In the genomic region with DNA sequence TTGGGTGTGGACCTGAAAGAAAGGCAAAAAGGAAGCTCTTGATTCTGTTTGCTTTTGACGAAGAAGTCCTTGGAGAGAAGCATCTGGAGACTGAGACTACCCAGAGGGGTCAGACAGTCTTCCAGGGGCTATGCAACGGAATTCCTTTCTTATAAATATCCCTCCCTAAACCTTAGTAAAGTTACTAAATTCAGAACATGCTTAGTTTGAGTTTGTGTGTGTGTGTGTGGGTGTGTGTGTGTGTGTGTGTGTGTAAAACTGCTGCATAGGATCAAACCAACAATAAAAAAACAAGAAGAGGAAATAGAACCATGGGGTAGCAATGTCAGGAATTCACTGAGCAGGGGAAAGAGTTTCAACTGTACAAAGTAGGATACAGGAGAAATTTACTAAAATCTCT, we compare ENCODE assay signal across 21 cellular contexts. TPM values are rescaled to one million over a fixed set of nuclear protein-coding genes. Genes with fewer than 3 reads are reported as not detected.
DNase-seq lines count a peak whose midpoint lies in the region; ATAC-seq and TF ChIP-seq lines count a peak whose summit lies in the region.
"Had no signal": no experiment of that assay in that cellular context is flagged by ENCODE, and none has a peak within 500 bp of the region (broad histone marks: within the 10 kb centered on the region; RNA-seq: fewer than 3 reads in every experiment).

No MANE protein-coding gene starts in this region.

- no peaks in the 10 kb centered on the region for H3K27me3 Mint-ChIP-seq in activated T-cell treated with anti-CD3 and anti-CD28 coated beads, Interleukin-2, amount 50 U/mL, for 4 hours (ENCODE audit: low read depth)
- H3K27me3 Mint-ChIP-seq: activated T-helper 17 cell treated with anti-CD3 and anti-CD28 coated beads, Interleukin-2, amount 50 U/mL, for 72 hours had no signal

- H3K4me2 ChIP-seq in GM23248 (ENCODE audit: unreplicated experiment) = no peak overlapping the region
- peak overlapping the region; percentile 51 for H3K4me2 ChIP-seq in osteoblast (ENCODE audit: insufficient read depth, low read length)

- peaks cover 16% of the 10 kb centered on the region for H3F3A ChIP-seq in GM23248 (ENCODE audit: insufficient read depth)

- H4K20me1 ChIP-seq in GM23248 (ENCODE audit: insufficient read depth) (no peaks in the 10 kb centered on the region), osteoblast (ENCODE audit: insufficient read depth, low read length) (no peaks in the 10 kb centered on the region)

- no peaks in the 10 kb centered on the region for H3K4me1 Mint-ChIP-seq in activated T-cell treated with anti-CD3 and anti-CD28 coated beads, Interleukin-2, amount 50 U/mL, for 4 hours (ENCODE audit: low read depth)
- H3K4me1 Mint-ChIP-seq: activated T-helper 17 cell treated with anti-CD3 and anti-CD28 coated beads, Interleukin-2, amount 50 U/mL, for 72 hours had no signal

- no peak for TF ChIP-seq CTCF in osteoblast (IDR thresholded peaks at IDR 0.05; ENCODE audit: extremely low read depth, low read depth, low read length)

- no peak overlapping the region for H3K9ac ChIP-seq in GM23248

- H3K4me3 Mint-ChIP-seq in activated T-cell treated with anti-CD3 and anti-CD28 coated beads, Interleukin-2, amount 50 U/mL, for 4 hours = no peak overlapping the region
- H3K4me3 Mint-ChIP-seq: activated T-helper 17 cell treated with anti-CD3 and anti-CD28 coated beads, Interleukin-2, amount 50 U/mL, for 72 hours; T-helper 2 cell treated with Interferon-gamma antibody and Interleukin-4, amounts not matched to agents 5 μg/mL and 100 μg/mL, for 36 hours had no signal

- H3K4me1 ChIP-seq in GM23248 (ENCODE audit: insufficient read depth) = peaks cover 22% of the 10 kb centered on the region
- H3K4me1 ChIP-seq in osteoblast (ENCODE audit: insufficient read depth, low read length) = peaks cover 22% of the 10 kb centered on the region
- H3K4me1 ChIP-seq: testis had no signal

- H3K79me2 ChIP-seq in GM23248 (ENCODE audit: insufficient read depth) (no peaks in the 10 kb centered on the region), osteoblast (ENCODE audit: insufficient read depth, low read length) (no peaks in the 10 kb centered on the region)

- WGBS in GM23248 (ENCODE audit: low coverage in 1 of 2, low lambda C conversion rate in 2 of 2, missing lambda C conversion rate in 2 of 2), 2 experiments = 76 to 78% methylated on average over 2 of the region's 2 CpGs

- H3K27me3 ChIP-seq in GM23248 (replicated peaks; ENCODE audit: insufficient read depth) = no peaks in the 10 kb centered on the region
- no peaks in the 10 kb centered on the region for H3K27me3 ChIP-seq in osteoblast (ENCODE audit: insufficient read depth, low read length)
- H3K27me3 ChIP-seq: testis had no signal

- no peaks in the 10 kb centered on the region for H3K36me3 ChIP-seq in GM23248 (ENCODE audit: low read depth)
- H3K36me3 ChIP-seq in osteoblast (ENCODE audit: insufficient read depth, low read length) = no peaks in the 10 kb centered on the region

- no peak for ATAC-seq in activated T-cell treated with anti-CD3 and anti-CD28 coated beads, Interleukin-2, amount 50 U/mL, for 4 hours
- ATAC-seq: activated T-helper 17 cell treated with anti-CD3 and anti-CD28 coated beads, Interleukin-2, amount 50 U/mL, for 72 hours; PC-3 had no signal

- H3K4me3 ChIP-seq in GM23248 (no peak overlapping the region), osteoblast (ENCODE audit: insufficient read depth, low read length) (no peak overlapping the region)
- H3K4me3 ChIP-seq: skin epidermis, testis had no signal

- H3K27ac ChIP-seq in GM23248 (peak overlapping the region; percentile 0; the same call in 1 of the 2 replicates), osteoblast (ENCODE audit: low read depth, low read length) (peak overlapping the region; percentile 39)
- H3K27ac ChIP-seq: epithelial cell of prostate, testis had no signal

- no peaks in the 10 kb centered on the region for H3K9me2 ChIP-seq in GM23248 (ENCODE audit: insufficient read depth)

- H3K36me3 Mint-ChIP-seq in activated T-cell treated with anti-CD3 and anti-CD28 coated beads, Interleukin-2, amount 50 U/mL, for 4 hours (ENCODE audit: insufficient read depth) = no peaks in the 10 kb centered on the region

- H2AFZ ChIP-seq in GM23248 (peak overlapping the region; percentile 57; the same call in 1 of the 2 replicates), osteoblast (ENCODE audit: low read length) (peak overlapping the region; percentile 80)

- in situ Hi-C loops in GM23248 (cut with MboI) = no loop called here

- H3K9me3 ChIP-seq in GM23248 (ENCODE audit: low read depth) (no peaks in the 10 kb centered on the region), osteoblast (ENCODE audit: low read depth, low read length) (no peaks in the 10 kb centered on the region)
- H3K9me3 ChIP-seq: testis had no signal

- H3K9me3 Mint-ChIP-seq in activated T-cell treated with anti-CD3 and anti-CD28 coated beads, Interleukin-2, amount 50 U/mL, for 4 hours = no peaks in the 10 kb centered on the region
- H3K9me3 Mint-ChIP-seq: activated T-helper 17 cell treated with anti-CD3 and anti-CD28 coated beads, Interleukin-2, amount 50 U/mL, for 72 hours; T-helper 2 cell treated with Interferon-gamma antibody and Interleukin-4, amounts not matched to agents 5 μg/mL and 100 μg/mL, for 36 hours had no signal

- DNase-seq in GM23248 (peak; percentile 9), astrocyte of the hippocampus (ENCODE audit: low read depth, low spot score) (peak; percentile 39), fibroblast of peridontal ligament (ENCODE audit: extremely low read depth) (peak; percentile 38), osteoblast (ENCODE audit: insufficient read length, low spot score, missing footprints) (peak; percentile 18), NCI-H524 treated with DMSO at 0.1 percent for 48 hours (lab: John Stamatoyannopoulos, UW) (no peak), midbrain (lab: John Stamatoyannopoulos, UW) (no peak), SW480 (ENCODE audit: low spot score) (no peak)
- DNase-seq in activated T-cell treated with anti-CD3 and anti-CD28 coated beads, Interleukin-2, amount 50 U/mL, for 4 hours = no peak
- DNase-seq: activated CD4-positive, CD25-positive, alpha-beta regulatory T cell treated with anti-CD3 and anti-CD28 coated beads, Interleukin-2, amount 50 U/mL, for 72 hours; AML-193; KBM-7; MV-4-11; NCI-H2081; NCI-H69; nucleus accumbens; PC-3; testis had no signal

RNA-seq across cellular contexts. Expression of a gene that starts 36.7 kb away (rescaled TPM):
- total RNA-seq in GM23248 (2014; rRNA removed; shearing (Covaris generic)) = 42.7 and 43.0 TPM in 2 replicates
- 55.5 and 56.1 TPM in 2 replicates for polyA plus RNA-seq in GM23248 (2016; fragmentation: Nextera tagmentation; extraction: Ambion mirVana)
- total RNA-seq in osteoblast = 51.9 and 53.6 TPM in 2 replicates
- 10 to 100 TPM; 34.8 to 38.9 (median 35.7) TPM for total RNA-seq in activated T-cell treated with anti-CD3 and anti-CD28 coated beads, Interleukin-2, amount 50 U/mL, for 4 hours

RNA-seq across cellular contexts. Expression of a gene that starts 40.8 kb away (rescaled TPM):
- 11.5 and 13.5 TPM in 2 replicates for total RNA-seq in GM23248 (2014; rRNA removed; shearing (Covaris generic))
- polyA plus RNA-seq in GM23248 (2016; fragmentation: Nextera tagmentation; extraction: Ambion mirVana) = 18.8 and 19.0 TPM in 2 replicates
- total RNA-seq in osteoblast = 10.5 and 11.8 TPM in 2 replicates
- 1 to 10 TPM; 6.2 to 7.2 (median 6.6) TPM for total RNA-seq in activated T-cell treated with anti-CD3 and anti-CD28 coated beads, Interleukin-2, amount 50 U/mL, for 4 hours

Comparison
In these comparisons a context has a peak if more than half of its experiments do, and no peak if none do; other contexts are left out.
1. DNase-seq: peak in GM23248 (single experiment), astrocyte of the hippocampus (single experiment), fibroblast of peridontal ligament (single experiment) and osteoblast (single experiment); none in activated T-cell treated with anti-CD3 and anti-CD28 coated beads, Interleukin-2, amount 50 U/mL, for 4 hours (single experiment), NCI-H524 treated with DMSO at 0.1 percent for 48 hours (single experiment), midbrain (single experiment) and SW480 (single experiment).